In the genomic region with DNA sequence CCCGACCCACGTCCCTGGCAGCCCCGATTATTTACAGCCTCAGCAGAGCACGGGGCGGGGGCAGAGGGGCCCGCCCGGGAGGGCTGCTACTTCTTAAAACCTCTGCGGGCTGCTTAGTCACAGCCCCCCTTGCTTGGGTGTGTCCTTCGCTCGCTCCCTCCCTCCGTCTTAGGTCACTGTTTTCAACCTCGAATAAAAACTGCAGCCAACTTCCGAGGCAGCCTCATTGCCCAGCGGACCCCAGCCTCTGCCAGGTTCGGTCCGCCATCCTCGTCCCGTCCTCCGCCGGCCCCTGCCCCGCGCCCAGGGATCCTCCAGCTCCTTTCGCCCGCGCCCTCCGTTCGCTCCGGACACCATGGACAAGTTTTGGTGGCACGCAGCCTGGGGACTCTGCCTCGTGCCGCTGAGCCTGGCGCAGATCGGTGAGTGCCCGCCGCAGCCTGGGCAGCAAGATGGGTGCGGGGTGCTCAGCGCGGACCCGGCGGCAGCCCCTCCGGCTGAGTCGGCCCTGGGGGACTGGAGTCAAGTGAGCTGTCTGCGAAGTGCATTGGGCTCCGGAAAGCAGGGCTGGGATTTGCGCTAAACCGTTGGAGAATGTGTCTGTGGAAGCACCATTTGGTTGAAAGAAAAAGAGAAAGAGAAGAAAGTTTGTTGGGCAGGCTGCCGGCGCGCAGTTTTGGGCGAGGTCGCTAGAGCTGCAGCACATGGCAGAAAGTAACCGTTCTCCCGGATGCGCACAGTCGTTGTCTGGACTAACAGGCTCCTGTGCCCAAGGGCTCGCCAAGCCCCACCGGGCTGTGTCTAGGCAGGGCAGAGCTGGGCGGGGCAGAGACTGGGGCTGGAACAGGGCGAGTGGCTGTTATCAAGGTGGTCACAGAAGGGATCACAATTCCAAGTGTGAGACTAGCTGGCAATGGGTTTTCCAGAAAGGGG, we compare ENCODE assay signal across 8 cellular contexts. TPM values are rescaled to one million over a fixed set of nuclear protein-coding genes. Genes with fewer than 3 reads are reported as not detected.
DNase-seq lines count a peak whose midpoint lies in the region; ATAC-seq, FAIRE-seq and TF ChIP-seq lines count a peak whose summit lies in the region.

Gene CD44 (plus strand): TSS at position 223 of the 933 bp plus-strand sequence. CDS start 133 bp downstream, at position 356.

- peak within 1 kb of the TSS; percentile 95 to 98 (median 98) for H3K27ac Mint-ChIP-seq in CD14-positive monocyte
- no peak within 1 kb of the TSS for H3K27ac Mint-ChIP-seq in WTC11

- POLR2A ChIA-PET in WTC11 (lab: Charles Lee): interaction anchor here (0.7 to 1.2 kb wide), 3 partner anchors 13 to 167 kb away, joined by 3 read pairs; no protein-coding TSS in a partner anchor

- no peaks in the 10 kb centered on the region for H3K36me3 ChIP-seq in bronchial epithelial cell (ENCODE audit: control insufficient read depth, insufficient read depth, low read length)
- peaks cover 1% of the 10 kb centered on the region for H3K36me3 ChIP-seq in kidney epithelial cell (ENCODE audit: control insufficient read depth, insufficient read depth, low read length)

- H3K4me3 ChIP-seq in bronchial epithelial cell (ENCODE audit: low read depth, low read length): peak within 1 kb of the TSS; percentile 96
- H3K4me3 ChIP-seq in kidney epithelial cell (ENCODE audit: low read depth, low read length): peak within 1 kb of the TSS; percentile 92

- H3K9me3 Mint-ChIP-seq in CD14-positive monocyte: peaks cover 0 to 3% (median 0%) of the 10 kb centered on the region in 7 donors
- H3K9me3 Mint-ChIP-seq in WTC11: no peaks in the 10 kb centered on the region

- ATAC-seq in GM19438 (IDR thresholded peaks at IDR 0.05; ENCODE audit: low read depth, unreplicated experiment) (peak; percentile 36), WTC11 (peak; percentile 80)

- H3K4me3 Mint-ChIP-seq in CD14-positive monocyte (peak within 1 kb of the TSS; percentile 97), WTC11 (peak within 1 kb of the TSS; percentile 79)

- DNase-seq in CD14-positive monocyte (ENCODE audit: low spot score) (peak; percentile 91), KBM-7 (peak; percentile 74), WTC11 (ENCODE audit: low spot score) (peak; percentile 40), bronchial epithelial cell (ENCODE audit: low read depth) (peak; percentile 80), kidney epithelial cell (ENCODE audit: low read depth) (no peak), SHP77 treated with DMSO at 0.1 percent for 48 hours (lab: John Stamatoyannopoulos, UW) (no peak)
- DNase-seq in stimulated activated CD4-positive, alpha-beta T cell treated with anti-CD3 and anti-CD28 coated beads, Interleukin-1b, Interleukin-23, amount 100 ng/mL, for 24 hours (ENCODE audit: low read depth in 4 of 4, low spot score in 1 of 4): peak; percentile 40 to 70 (median 58)

- no peaks in the 10 kb centered on the region for H3K27me3 Mint-ChIP-seq in CD14-positive monocyte (ENCODE audit: low read depth in 3 of 3)
- H3K27me3 Mint-ChIP-seq in WTC11 (ENCODE audit: low read depth): peaks cover 72% of the 10 kb centered on the region

- H3K4me1 Mint-ChIP-seq in CD14-positive monocyte: peaks cover 47% of the 10 kb centered on the region
- H3K4me1 Mint-ChIP-seq in WTC11: peaks cover 15% of the 10 kb centered on the region

- CTCF ChIA-PET in WTC11 (lab: Charles Lee): interaction anchor here (1.1 to 1.7 kb wide), 4 partner anchors 9 to 254 kb away, joined by 4 to 6 read pairs (median 4); no protein-coding TSS in a partner anchor

- peaks cover 22 to 32% of the 10 kb centered on the region in 2 donors for H3K36me3 Mint-ChIP-seq in CD14-positive monocyte
- no peaks in the 10 kb centered on the region for H3K36me3 Mint-ChIP-seq in WTC11

- FAIRE-seq in bronchial epithelial cell (lab: Jason Lieb, UNC): no peak

- intact Hi-C loops in CD14-positive monocyte (cut with micrococcal nuclease): no loop called here

- no peak for TF ChIP-seq CTCF in CD14-positive monocyte (IDR thresholded peaks at IDR 0.05)
- TF ChIP-seq CTCF in WTC11 (IDR thresholded peaks at IDR 0.05): no peak
- TF ChIP-seq CTCF in bronchial epithelial cell (IDR thresholded peaks at IDR 0.05; ENCODE audit: insufficient read depth, low read length, severe bottlenecking): no peak
- TF ChIP-seq CTCF in kidney epithelial cell (IDR thresholded peaks at IDR 0.05; ENCODE audit: insufficient read depth, low read length, poor library complexity, severe bottlenecking): no peak

- in situ Hi-C loops in KBM-7 (cut with MboI; ENCODE audit: low pct_unique_long_range_greater_than_20kb, low sequenced_read_pairs): no loop called here

- no peaks in the 10 kb centered on the region for H3K27me3 ChIP-seq in bronchial epithelial cell (ENCODE audit: control insufficient read depth, insufficient read depth, low read length)
- H3K27me3 ChIP-seq in kidney epithelial cell (ENCODE audit: control insufficient read depth, insufficient read depth, low read length): no peaks in the 10 kb centered on the region

TF ChIP-seq in WTC11, 78 proteins besides CTCF, POLR2A, EP300 and RAD21 (continues in another document):
- peak; percentile 85 for TF ChIP-seq FOXP1 (CRISPR knock-in tag; IDR thresholded peaks at IDR 0.05; ENCODE audit: borderline replicate concordance)
- no peak for TF ChIP-seq ZNF423 (CRISPR knock-in tag; IDR thresholded peaks at IDR 0.05)
- TF ChIP-seq ZNF219 (CRISPR knock-in tag; IDR thresholded peaks at IDR 0.05; ENCODE audit: borderline replicate concordance): 0 out of 2 replicates have a peak, but pooled peaks have one; percentile 68
- no peak for TF ChIP-seq ZNF396 (CRISPR knock-in tag; IDR thresholded peaks at IDR 0.05; ENCODE audit: borderline replicate concordance)
- no peak for TF ChIP-seq ESRRA (CRISPR knock-in tag; IDR thresholded peaks at IDR 0.05; ENCODE audit: borderline replicate concordance)
- TF ChIP-seq CREB1 (CRISPR knock-in tag; IDR thresholded peaks at IDR 0.05): 0 out of 2 replicates have a peak, but pooled peaks have one; percentile 33
- TF ChIP-seq IRF2 (CRISPR knock-in tag; IDR thresholded peaks at IDR 0.05; ENCODE audit: borderline replicate concordance, low read depth): no peak
- TF ChIP-seq EMX1 (CRISPR knock-in tag; IDR thresholded peaks at IDR 0.05): no peak
- TF ChIP-seq SMAD3 (CRISPR knock-in tag; IDR thresholded peaks at IDR 0.05; ENCODE audit: borderline replicate concordance): peak; percentile 70; the same call in 1 of the 2 replicates
- TF ChIP-seq, protein P1, sequence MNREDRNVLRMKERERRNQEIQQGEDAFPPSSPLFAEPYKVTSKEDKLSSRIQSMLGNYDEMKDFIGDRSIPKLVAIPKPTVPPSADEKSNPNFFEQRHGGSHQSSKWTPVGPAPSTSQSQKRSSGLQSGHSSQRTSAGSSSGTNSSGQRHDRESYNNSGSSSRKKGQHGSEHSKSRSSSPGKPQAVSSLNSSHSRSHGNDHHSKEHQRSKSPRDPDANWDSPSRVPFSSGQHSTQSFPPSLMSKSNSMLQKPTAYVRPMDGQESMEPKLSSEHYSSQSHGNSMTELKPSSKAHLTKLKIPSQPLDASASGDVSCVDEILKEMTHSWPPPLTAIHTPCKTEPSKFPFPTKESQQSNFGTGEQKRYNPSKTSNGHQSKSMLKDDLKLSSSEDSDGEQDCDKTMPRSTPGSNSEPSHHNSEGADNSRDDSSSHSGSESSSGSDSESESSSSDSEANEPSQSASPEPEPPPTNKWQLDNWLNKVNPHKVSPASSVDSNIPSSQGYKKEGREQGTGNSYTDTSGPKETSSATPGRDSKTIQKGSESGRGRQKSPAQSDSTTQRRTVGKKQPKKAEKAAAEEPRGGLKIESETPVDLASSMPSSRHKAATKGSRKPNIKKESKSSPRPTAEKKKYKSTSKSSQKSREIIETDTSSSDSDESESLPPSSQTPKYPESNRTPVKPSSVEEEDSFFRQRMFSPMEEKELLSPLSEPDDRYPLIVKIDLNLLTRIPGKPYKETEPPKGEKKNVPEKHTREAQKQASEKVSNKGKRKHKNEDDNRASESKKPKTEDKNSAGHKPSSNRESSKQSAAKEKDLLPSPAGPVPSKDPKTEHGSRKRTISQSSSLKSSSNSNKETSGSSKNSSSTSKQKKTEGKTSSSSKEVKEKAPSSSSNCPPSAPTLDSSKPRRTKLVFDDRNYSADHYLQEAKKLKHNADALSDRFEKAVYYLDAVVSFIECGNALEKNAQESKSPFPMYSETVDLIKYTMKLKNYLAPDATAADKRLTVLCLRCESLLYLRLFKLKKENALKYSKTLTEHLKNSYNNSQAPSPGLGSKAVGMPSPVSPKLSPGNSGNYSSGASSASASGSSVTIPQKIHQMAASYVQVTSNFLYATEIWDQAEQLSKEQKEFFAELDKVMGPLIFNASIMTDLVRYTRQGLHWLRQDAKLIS (CRISPR knock-in tag; IDR thresholded peaks at IDR 0.05; ENCODE audit: borderline replicate concordance): peak; percentile 39; the same call in 1 of the 2 replicates
- TF ChIP-seq SOX15 (CRISPR knock-in tag; IDR thresholded peaks at IDR 0.05): no peak
- TF ChIP-seq NFE2L1 (CRISPR knock-in tag; IDR thresholded peaks at IDR 0.05): 0 out of 2 replicates have a peak, but pooled peaks have one; percentile 23

RNA-seq across cellular contexts. Expression of gene CD44, which starts in this region (rescaled TPM):
- 100 to 1,000 TPM; 415 to 531 TPM for polyA plus RNA-seq in CD14-positive monocyte
- total RNA-seq in WTC11 (2021) (9.6 to 12.0 TPM (median 10.3 TPM) in 3 replicates), bronchial epithelial cell (254 and 319 TPM in 2 replicates), kidney epithelial cell (268 and 336 TPM in 2 replicates)

Comparison
In these comparisons a context has a peak if more than half of its experiments do, and no peak if none do; other contexts are left out.
1. RNA of gene CD44 (total RNA-seq): 268 to 336 TPM in kidney epithelial cell and 254 to 319 TPM in bronchial epithelial cell; 9.6 to 12.0 TPM in WTC11; every median in the first group is over 10 times any median in the second.
2. DNase-seq: peak in CD14-positive monocyte (single experiment), KBM-7 (single experiment), WTC11 (single experiment), bronchial epithelial cell (single experiment) and stimulated activated CD4-positive, alpha-beta T cell treated with anti-CD3 and anti-CD28 coated beads, Interleukin-1b, Interleukin-23, amount 100 ng/mL, for 24 hours (4 of 4); none in kidney epithelial cell (single experiment) and SHP77 treated with DMSO at 0.1 percent for 48 hours (single experiment).